In the genomic region with DNA sequence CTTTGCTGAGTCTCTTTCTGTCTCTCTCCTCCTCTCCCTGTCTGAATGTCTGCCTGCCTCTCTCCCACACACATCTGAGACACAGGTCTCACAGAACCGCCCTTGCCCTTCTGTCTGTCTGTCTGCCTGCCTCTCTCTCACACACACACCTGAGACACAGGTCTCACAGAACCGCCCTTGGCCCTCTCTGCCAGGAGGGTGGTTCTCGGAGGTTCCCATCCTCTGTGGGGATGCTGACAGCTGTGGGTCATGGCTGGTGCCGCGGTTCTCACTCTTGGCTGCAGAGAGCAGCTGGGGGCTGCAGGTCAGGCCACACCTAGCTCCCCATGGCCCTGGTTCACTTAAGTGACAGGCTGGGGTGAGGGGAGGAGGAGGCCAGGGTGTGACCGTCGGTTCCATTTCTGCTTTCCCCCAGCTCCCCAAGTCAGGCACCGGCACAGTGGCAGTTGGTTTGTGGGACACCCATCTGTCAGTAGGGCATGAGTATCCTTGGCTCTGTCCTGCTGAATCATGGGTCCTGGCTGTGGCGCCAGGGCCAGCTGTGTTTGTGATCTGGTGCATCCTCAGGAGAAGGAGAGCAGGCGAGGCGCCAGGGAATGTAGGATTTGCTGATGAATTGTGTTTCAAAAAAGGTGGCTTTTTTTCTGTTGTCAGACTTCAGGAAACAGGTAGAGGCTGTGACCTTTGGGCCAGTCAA, we compare ENCODE assay signal across 1 cellular context.
TF ChIP-seq lines count a peak whose summit lies in the region.

No MANE protein-coding gene starts in this region.

TF ChIP-seq in IMR-90, 13 proteins besides CTCF, POLR2A, EP300 and RAD21:
- TF ChIP-seq BHLHE40 (IDR thresholded peaks at IDR 0.05; ENCODE audit: low read depth, low read length) (no peak), FOS (IDR thresholded peaks at IDR 0.05; ENCODE audit: low read depth, low read length) (no peak), MAFK (IDR thresholded peaks at IDR 0.05; ENCODE audit: low read depth, low read length) (no peak), CHD1 (IDR thresholded peaks at IDR 0.05; ENCODE audit: low read depth, low read length) (no peak), MAZ (IDR thresholded peaks at IDR 0.05; ENCODE audit: borderline replicate concordance, low read depth, low read length) (no peak), RCOR1 (IDR thresholded peaks at IDR 0.05; ENCODE audit: insufficient replicate concordance, low read length) (no peak), CEBPB (IDR thresholded peaks at IDR 0.05; ENCODE audit: low read depth, low read length) (no peak), ELK1 (IDR thresholded peaks at IDR 0.05; ENCODE audit: borderline replicate concordance, low read depth, low read length) (no peak), MXI1 (IDR thresholded peaks at IDR 0.05; ENCODE audit: borderline replicate concordance, low read depth, low read length) (no peak), NFE2L2 (IDR thresholded peaks at IDR 0.05; ENCODE audit: low read depth, low read length) (no peak), SMC3 (IDR thresholded peaks at IDR 0.05; ENCODE audit: low read depth, low read length) (no peak)
- TF ChIP-seq, protein P1, sequence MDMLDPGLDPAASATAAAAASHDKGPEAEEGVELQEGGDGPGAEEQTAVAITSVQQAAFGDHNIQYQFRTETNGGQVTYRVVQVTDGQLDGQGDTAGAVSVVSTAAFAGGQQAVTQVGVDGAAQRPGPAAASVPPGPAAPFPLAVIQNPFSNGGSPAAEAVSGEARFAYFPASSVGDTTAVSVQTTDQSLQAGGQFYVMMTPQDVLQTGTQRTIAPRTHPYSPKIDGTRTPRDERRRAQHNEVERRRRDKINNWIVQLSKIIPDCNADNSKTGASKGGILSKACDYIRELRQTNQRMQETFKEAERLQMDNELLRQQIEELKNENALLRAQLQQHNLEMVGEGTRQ (IDR thresholded peaks at IDR 0.05; ENCODE audit: low read depth, low read length): no peak
